ENCODE assay signal across 17 cellular contexts in the genomic region with DNA sequence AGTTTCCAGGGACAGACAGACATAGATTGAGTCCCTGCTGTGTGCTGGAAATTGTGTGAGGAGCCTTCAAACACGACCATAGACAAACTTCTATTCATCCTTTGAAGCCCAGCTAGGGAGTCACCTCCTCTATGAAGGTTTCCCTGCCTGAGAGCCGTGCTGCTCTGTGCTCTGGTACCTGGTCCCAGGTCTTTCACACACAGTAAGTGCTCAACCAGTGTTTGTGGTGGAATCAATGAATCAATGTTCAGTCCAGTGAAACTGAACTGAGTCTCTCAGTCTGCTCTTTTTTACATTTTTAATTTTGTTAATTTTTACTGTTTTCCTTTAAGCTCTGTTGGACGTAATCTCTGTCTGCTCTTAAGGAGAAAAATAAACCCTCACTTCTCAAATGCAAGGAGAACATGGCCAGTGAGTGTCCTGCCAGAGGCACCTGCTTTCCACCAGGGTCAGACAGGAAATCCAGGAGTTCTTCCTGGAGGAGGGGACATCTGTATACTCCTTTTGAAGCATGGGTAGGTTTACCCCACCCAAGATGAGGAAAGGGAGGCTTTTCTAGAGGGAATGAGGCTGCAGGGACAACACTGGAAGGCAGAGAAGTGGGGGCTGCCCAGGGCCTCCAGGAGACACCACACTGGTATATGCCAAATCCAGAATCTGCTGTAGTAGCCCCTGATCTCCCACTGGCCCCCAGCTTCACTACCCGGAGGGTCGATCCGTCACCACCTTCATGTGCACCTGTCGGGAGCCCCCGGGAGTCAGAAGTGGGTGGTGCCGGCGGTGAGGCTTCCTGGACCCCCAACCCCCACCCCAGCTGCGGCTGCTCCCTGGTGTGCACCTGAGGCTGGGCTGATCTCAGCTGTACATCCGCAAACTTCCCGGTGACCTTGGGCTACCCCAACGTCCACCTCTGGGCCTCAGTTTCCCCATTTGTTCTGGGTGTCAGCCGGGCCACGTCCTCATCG.
"Had no signal": no experiment of that assay in that cellular context is flagged by ENCODE, and none has a peak within 500 bp of the region (broad histone marks: within the 10 kb centered on the region; RNA-seq: fewer than 3 reads in every experiment).

No MANE protein-coding gene starts in this region.

- H3K4me1 ChIP-seq: adrenal gland, body of pancreas, parathyroid adenoma, testis, upper lobe of right lung had no signal

- H3K9me3 ChIP-seq: adrenal gland, testis, upper lobe of right lung had no signal

- H2AFZ ChIP-seq: parathyroid adenoma had no signal

- H3K27ac Mint-ChIP-seq: dendritic cell treated with granulocyte-macrophage colony-stimulating factor and Interleukin-4, amounts not matched to agents 40 ng/mL and 50 ng/mL, for 4 days; stimulated activated naive CD8-positive, alpha-beta T cell treated with anti-CD3 and anti-CD28 coated beads, Interleukin-15, Interleukin-2, amounts not matched to agents 100 ng/mL and 50 ng/mL, for 24 hours had no signal

- H3K36me3 ChIP-seq: adrenal gland, upper lobe of right lung had no signal

- H3K9me3 Mint-ChIP-seq: central memory CD8-positive, alpha-beta T cell; neural crest cell had no signal

- H3K4me3 ChIP-seq: adrenal gland, body of pancreas, testis, upper lobe of right lung had no signal

- H3K4me3 Mint-ChIP-seq: central memory CD8-positive, alpha-beta T cell; dendritic cell treated with granulocyte-macrophage colony-stimulating factor and Interleukin-4, amounts not matched to agents 40 ng/mL and 50 ng/mL, for 4 days; neural crest cell; stimulated activated naive CD8-positive, alpha-beta T cell treated with anti-CD3 and anti-CD28 coated beads, Interleukin-15, Interleukin-2, amounts not matched to agents 100 ng/mL and 50 ng/mL, for 24 hours had no signal

- DNase-seq: activated CD4-positive, alpha-beta T cell treated with anti-CD3 and anti-CD28 coated beads, Interleukin-2, amount 50 U/mL, for 4 hours; activated CD4-positive, CD25-positive, alpha-beta regulatory T cell treated with anti-CD3 and anti-CD28 coated beads, Interleukin-2, amount 50 U/mL, for 72 hours; activated naive CD4-positive, alpha-beta T cell treated with anti-CD3 and anti-CD28 coated beads, Interleukin-2, amount 50 U/mL, for 16 hours; activated T-cell treated with anti-CD3 and anti-CD28 coated beads, Interleukin-2, amount 50 U/mL, for 1 hour; adrenal gland; body of pancreas; erythroblast; left ventricle myocardium superior; stimulated activated CD4-positive, alpha-beta T cell treated with anti-CD3 and anti-CD28 coated beads, Interleukin-4, amount 100 ng/mL, for 1 hour; stimulated activated CD8-positive, alpha-beta memory T cell treated with anti-CD3 and anti-CD28 coated beads, Interleukin-4, amount 100 ng/mL, for 48 hours; testis; upper lobe of right lung had no signal

- H3K79me2 ChIP-seq: parathyroid adenoma had no signal

- ATAC-seq: body of pancreas, left ventricle myocardium superior, upper lobe of right lung had no signal

- H3K27me3 ChIP-seq: testis had no signal

- H3K9ac ChIP-seq: parathyroid adenoma had no signal

- H3K27ac ChIP-seq: adrenal gland, body of pancreas, parathyroid adenoma, testis, upper lobe of right lung had no signal
